19 cellular contexts compared by ENCODE assay signal in genomic region chr1:174399211-174399610, GRCh38.
"Had no signal": no experiment of that assay in that cellular context is flagged by ENCODE, and none has a peak within 500 bp of the region (broad histone marks: within the 10 kb centered on the region; RNA-seq: fewer than 3 reads in every experiment).

No MANE protein-coding gene starts in this region.

- H3K9me3 Mint-ChIP-seq: natural killer cell had no signal

- H3K9me3 ChIP-seq: breast epithelium, suprapubic skin had no signal

- H3K36me3 ChIP-seq: breast epithelium, suprapubic skin had no signal

- H3K4me3 ChIP-seq: breast epithelium, suprapubic skin had no signal

- DNase-seq: activated CD4-positive, alpha-beta T cell treated with anti-CD3 and anti-CD28 coated beads for 1 hour; activated CD4-positive, alpha-beta T cell treated with anti-CD3 and anti-CD28 coated beads, Interleukin-2, amount 50 U/mL, for 4 hours; activated CD8-positive, alpha-beta memory T cell treated with anti-CD3 and anti-CD28 coated beads, Interleukin-2, amount 10 ng/mL, durations not matched to agents 7 days and 5 days; activated gamma-delta T cell; activated T-cell treated with anti-CD3 and anti-CD28 coated beads, Interleukin-2, amount 50 U/mL, for 4 hours; effector memory CD4-positive, alpha-beta T cell; head of caudate nucleus; mammary epithelial cell; natural killer cell; right cardiac atrium; small intestine; stimulated activated CD4-positive, alpha-beta T cell treated with anti-CD3 and anti-CD28 coated beads, Interleukin-4, amount 100 ng/mL, for 4 hours; stimulated activated CD8-positive, alpha-beta memory T cell treated with anti-CD3 and anti-CD28 coated beads, Interleukin-4, amount 100 ng/mL, for 48 hours; trophoblast cell had no signal

- H3K27ac Mint-ChIP-seq: activated CD8-positive, alpha-beta memory T cell treated with anti-CD3 and anti-CD28 coated beads, Interleukin-2, amount 10 ng/mL, durations not matched to agents 7 days and 5 days; activated naive CD4-positive, alpha-beta T cell treated with anti-CD3 and anti-CD28 coated beads, Interleukin-2, amount 50 U/mL, for 72 hours; dendritic cell treated with granulocyte-macrophage colony-stimulating factor and Interleukin-4, amounts not matched to agents 40 ng/mL and 50 ng/mL, for 4 days; natural killer cell; stimulated activated naive CD8-positive, alpha-beta T cell treated with anti-CD3 and anti-CD28 coated beads, Interleukin-15, Interleukin-2, amounts not matched to agents 100 ng/mL and 50 ng/mL, for 24 hours had no signal

- H3K27ac ChIP-seq: breast epithelium, suprapubic skin had no signal

- H3K4me3 Mint-ChIP-seq: activated CD8-positive, alpha-beta memory T cell treated with anti-CD3 and anti-CD28 coated beads, Interleukin-2, amount 10 ng/mL, durations not matched to agents 7 days and 5 days; activated T-cell treated with anti-CD3 and anti-CD28 coated beads, Interleukin-2, amount 50 U/mL, for 4 hours; dendritic cell treated with granulocyte-macrophage colony-stimulating factor and Interleukin-4, amounts not matched to agents 40 ng/mL and 50 ng/mL, for 4 days; natural killer cell; stimulated activated naive CD8-positive, alpha-beta T cell treated with anti-CD3 and anti-CD28 coated beads, Interleukin-15, Interleukin-2, amounts not matched to agents 100 ng/mL and 50 ng/mL, for 24 hours had no signal

- H3K27me3 Mint-ChIP-seq: activated CD8-positive, alpha-beta memory T cell treated with anti-CD3 and anti-CD28 coated beads, Interleukin-2, amount 10 ng/mL, durations not matched to agents 7 days and 5 days; dendritic cell treated with granulocyte-macrophage colony-stimulating factor and Interleukin-4, amounts not matched to agents 40 ng/mL and 50 ng/mL, for 4 days; stimulated activated naive CD8-positive, alpha-beta T cell treated with anti-CD3 and anti-CD28 coated beads, Interleukin-15, Interleukin-2, amounts not matched to agents 100 ng/mL and 50 ng/mL, for 24 hours had no signal

- H3K27me3 ChIP-seq: breast epithelium, suprapubic skin had no signal
